Comparison of ENCODE assay signal across 8 cellular contexts in the genomic region with DNA sequence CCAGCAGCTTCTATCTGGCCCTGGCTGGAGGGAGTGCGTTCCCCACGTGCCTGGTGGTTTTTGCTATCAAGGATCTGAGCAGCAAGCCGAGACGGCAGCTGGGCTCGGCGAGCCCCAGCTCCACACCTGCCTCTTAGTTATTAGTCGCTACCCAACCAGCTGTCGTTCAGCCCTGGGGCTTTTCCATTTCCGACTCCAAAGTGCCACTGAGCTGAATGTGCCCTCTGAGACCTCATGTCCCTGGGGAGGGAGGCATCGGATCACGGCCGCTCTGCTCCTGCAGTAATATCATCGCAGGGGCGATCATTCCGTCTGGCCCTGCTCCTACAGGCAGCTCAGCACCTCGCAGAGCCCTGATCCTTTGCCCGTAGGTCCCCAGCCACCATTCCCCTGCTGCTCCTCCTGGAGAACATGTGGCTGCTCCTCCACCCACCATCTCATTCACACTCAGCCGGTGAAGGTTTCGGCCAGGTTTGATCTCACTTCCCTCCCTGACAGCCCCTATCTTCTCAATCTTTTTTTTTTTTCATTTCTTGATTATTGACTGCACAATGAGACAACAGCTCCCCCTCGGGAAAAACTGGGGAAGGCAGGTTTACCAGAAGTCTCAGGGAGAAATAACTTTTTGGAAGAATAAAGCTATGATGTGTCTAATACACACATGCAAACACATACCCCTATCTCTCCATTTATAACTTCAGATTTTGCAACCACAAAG.
DNase-seq lines count a peak whose midpoint lies in the region; TF ChIP-seq lines count a peak whose summit lies in the region.

No MANE protein-coding gene starts in this region.

- H3K9me3 Mint-ChIP-seq in Caco-2 (ENCODE audit: unreplicated experiment) (no peaks in the 10 kb centered on the region), nephron progenitor cell (peaks cover 4% of the 10 kb centered on the region)

- H3K4me1 Mint-ChIP-seq in Caco-2 (ENCODE audit: low read depth, unreplicated experiment) (peaks cover 23% of the 10 kb centered on the region), nephron progenitor cell (peaks cover 46% of the 10 kb centered on the region)

- CTCF ChIA-PET in Caco-2 (lab: Charles Lee), result interaction anchor here (0.6 to 1.5 kb wide), 2 partner anchors 129 to 457 kb away, joined by 6 to 8 read pairs; no protein-coding TSS in a partner anchor

- DNase-seq in Caco-2, result peak in 1 of 2 experiments; percentile 26
- DNase-seq in NCI-H146 (lab: John Stamatoyannopoulos, UW), result peak; percentile 81
- DNase-seq in astrocyte of the cerebellum (ENCODE audit: low read depth), result no peak
- no peak for DNase-seq in nephron progenitor cell
- no peak for DNase-seq in ecto neural progenitor cell (ENCODE audit: low spot score)
- DNase-seq in HPDE6-E6E7 (ENCODE audit: extremely low spot score), result no peak
- no peak for DNase-seq in iPS-NIHi7 (ENCODE audit: extremely low spot score)
- no peak for DNase-seq in COLO829 (ENCODE audit: low spot score)

- intact Hi-C loops in Caco-2 (cut with micrococcal nuclease; ENCODE audit: unreplicated experiment), result no loop called here

- H3K4me1 ChIP-seq in Caco-2, result no peaks in the 10 kb centered on the region

- peak; percentile 40 to 54 for TF ChIP-seq CTCF in Caco-2 (IDR thresholded peaks at IDR 0.05; ENCODE audit: insufficient read depth in 1 of 2, low read depth in 1 of 2, low read length in 1 of 2, severe bottlenecking in 1 of 2, unreplicated experiment in 1 of 2)
- TF ChIP-seq CTCF in astrocyte of the cerebellum (IDR thresholded peaks at IDR 0.05; ENCODE audit: low read depth, low read length, missing control alignments), result peak; percentile 51
- no peak for TF ChIP-seq CTCF in nephron progenitor cell (IDR thresholded peaks at IDR 0.05)

- peaks cover 67% of the 10 kb centered on the region for H3K36me3 Mint-ChIP-seq in Caco-2 (ENCODE audit: insufficient read depth, unreplicated experiment)
- peaks cover 78% of the 10 kb centered on the region for H3K36me3 Mint-ChIP-seq in nephron progenitor cell (ENCODE audit: low read depth)

- H3K9me3 ChIP-seq in Caco-2, result no peaks in the 10 kb centered on the region

- H3K27ac Mint-ChIP-seq in Caco-2 (ENCODE audit: unreplicated experiment), result peak overlapping the region; percentile 21
- peak overlapping the region; percentile 24 for H3K27ac Mint-ChIP-seq in nephron progenitor cell

- H3K4me3 Mint-ChIP-seq in Caco-2 (ENCODE audit: unreplicated experiment) (no peak overlapping the region), nephron progenitor cell (no peak overlapping the region)

- no peaks in the 10 kb centered on the region for H3K27me3 ChIP-seq in Caco-2 (replicated peaks; ENCODE audit: control insufficient read depth, insufficient read depth, low read length)

- POLR2A ChIA-PET in Caco-2 (lab: Charles Lee), result no interaction called here

- no peaks in the 10 kb centered on the region for H3K27me3 Mint-ChIP-seq in Caco-2 (ENCODE audit: insufficient read depth, unreplicated experiment)
- peaks cover 5% of the 10 kb centered on the region for H3K27me3 Mint-ChIP-seq in nephron progenitor cell (ENCODE audit: low read depth, poor library complexity)

- H3K4me3 ChIP-seq in Caco-2 (ENCODE audit: low read depth, low read length), result no peak overlapping the region
- no peak overlapping the region for H3K4me3 ChIP-seq in astrocyte of the cerebellum (ENCODE audit: low read depth, low read length)

- BruUV-seq in Caco-2 (replicated peaks; lab: Mats Ljungman, UMichigan), result no TSS peak

- in situ Hi-C loops in astrocyte of the cerebellum (cut with HindIII; ENCODE audit: low sequenced_read_pairs), result no loop called here

- peaks cover 3% of the 10 kb centered on the region for H3K36me3 ChIP-seq in Caco-2 (ENCODE audit: control insufficient read depth, insufficient read depth, low read length)
